In genomic region chr1:41508290-41508689, GRCh38 we compare ENCODE assay signal across 20 cellular contexts. TPM values are rescaled to one million over a fixed set of nuclear protein-coding genes. Genes with fewer than 3 reads are reported as not detected.
"Had no signal": no experiment of that assay in that cellular context is flagged by ENCODE, and none has a peak within 500 bp of the region (broad histone marks: within the 10 kb centered on the region; RNA-seq: fewer than 3 reads in every experiment).

No MANE protein-coding gene starts in this region.

- H3K9me3 ChIP-seq: esophagus muscularis mucosa, gastrocnemius medialis, heart right ventricle, neutrophil, psoas muscle, right lobe of liver, tibial nerve had no signal

- H3K4me1 ChIP-seq: right lobe of liver had no signal

- H3K4me3 ChIP-seq: esophagus muscularis mucosa, gastrocnemius medialis, heart right ventricle, lung, psoas muscle, right lobe of liver, tibial nerve had no signal

- H3K27me3 ChIP-seq: esophagus muscularis mucosa, gastrocnemius medialis, heart right ventricle, neutrophil, right lobe of liver, tibial nerve had no signal

- H3K36me3 ChIP-seq: gastrocnemius medialis, neutrophil, right lobe of liver had no signal

- DNase-seq: effector memory CD8-positive, alpha-beta T cell; gastrocnemius medialis; heart right ventricle; mesenchymal stem cell; midbrain; naive B cell; psoas muscle; retina; right lobe of liver; stimulated activated CD4-positive, alpha-beta T cell treated with anti-CD3 and anti-CD28 coated beads, Interleukin-4, amount 100 ng/mL, for 1 hour; stimulated activated CD8-positive, alpha-beta memory T cell treated with anti-CD3 and anti-CD28 coated beads, Interleukin-4, amount 100 ng/mL, for 48 hours had no signal

- H3K27ac ChIP-seq: epithelial cell of prostate, esophagus muscularis mucosa, gastrocnemius medialis, heart right ventricle, neutrophil, psoas muscle, right lobe of liver, tibial nerve had no signal

RNA-seq across cellular contexts. Expression of gene EDN2, which starts 23.8 kb away (rescaled TPM):
- total RNA-seq: fibroblast of villous mesenchyme, gastrocnemius medialis, left lobe of liver, osteoblast, psoas muscle, temporal lobe had no signal
